8 cellular contexts compared by ENCODE assay signal in the genomic region with DNA sequence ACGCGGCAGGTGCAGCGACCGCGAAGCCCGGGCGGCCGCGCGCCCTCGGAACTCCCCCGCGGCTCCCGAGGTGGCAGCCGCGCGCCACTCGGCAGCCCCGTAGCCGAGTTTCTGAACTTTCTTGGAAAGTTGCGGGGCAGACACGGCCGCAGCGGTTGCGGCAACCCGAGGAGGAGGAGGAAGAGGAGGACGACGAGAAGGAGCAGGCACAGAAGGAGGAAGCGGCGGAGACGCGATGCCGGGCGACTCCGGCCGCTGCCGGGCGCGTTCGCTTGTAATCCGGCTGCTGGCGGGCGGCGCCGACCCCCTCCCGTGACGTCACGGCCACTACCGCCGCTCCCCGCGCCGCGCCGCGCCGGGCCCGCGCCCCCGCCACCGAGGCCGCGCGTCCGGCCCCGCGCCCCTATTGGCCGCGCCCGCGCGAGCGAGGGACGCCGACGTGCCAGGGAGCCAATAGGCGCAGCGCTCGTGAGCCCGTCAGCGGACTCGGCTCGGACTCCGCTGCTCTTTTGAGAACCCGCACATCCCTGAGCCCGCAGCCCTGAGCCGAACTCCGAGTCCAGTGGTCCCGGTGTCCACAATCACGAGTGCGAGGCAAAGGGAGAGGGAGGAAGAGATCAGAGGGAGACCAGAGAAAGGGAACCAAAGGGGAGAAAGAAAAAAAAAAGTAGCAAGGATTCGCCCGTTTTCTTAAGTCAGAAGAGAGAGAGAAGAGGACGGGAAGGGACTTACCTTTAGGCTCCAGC. TPM values are rescaled to one million over a fixed set of nuclear protein-coding genes. Genes with fewer than 3 reads are reported as not detected.
DNase-seq lines count a peak whose midpoint lies in the region; ATAC-seq and TF ChIP-seq lines count a peak whose summit lies in the region.

No MANE protein-coding gene starts in this region.

- peak; percentile 85 for DNase-seq in COLO668 (lab: John Stamatoyannopoulos, UW; ENCODE audit: unreplicated experiment)
- DNase-seq in Jurkat, Clone E6-1 (ENCODE audit: low read depth, low spot score), result peak; percentile 48
- DNase-seq in cerebellar cortex (ENCODE audit: low spot score), result peak; percentile 93
- no peak for DNase-seq in mesothelial cell of epicardium (ENCODE audit: low spot score in 2 of 2, unreplicated experiment in 2 of 2)
- DNase-seq in Calu3, result no peak
- DNase-seq in stimulated activated CD4-positive, alpha-beta T cell treated with anti-CD3 and anti-CD28 coated beads, Interleukin-4, amount 100 ng/mL, for 4 hours, result no peak
- no peak for DNase-seq in GDM1 (lab: John Stamatoyannopoulos, UW)

- BruUV-seq in Calu3 (replicated peaks; lab: Mats Ljungman, UMichigan), result no TSS peak

- ATAC-seq in GM21619 (IDR thresholded peaks at IDR 0.05; ENCODE audit: unreplicated experiment), result no peak

- H3K4me3 Mint-ChIP-seq in mesothelial cell of epicardium, result peak overlapping the region; percentile 71
- H3K4me3 Mint-ChIP-seq in Calu3 (ENCODE audit: low read depth, unreplicated experiment), result no peak overlapping the region

- CTCF ChIA-PET in Calu3 (lab: Charles Lee), result no interaction called here

- H3K4me1 Mint-ChIP-seq in mesothelial cell of epicardium (peaks cover 16% of the 10 kb centered on the region), Calu3 (ENCODE audit: low read depth, unreplicated experiment) (no peaks in the 10 kb centered on the region)

- H3K27ac Mint-ChIP-seq in mesothelial cell of epicardium (no peak overlapping the region), Calu3 (ENCODE audit: unreplicated experiment) (no peak overlapping the region)

- TF ChIP-seq CTCF in mesothelial cell of epicardium (IDR thresholded peaks at IDR 0.05; ENCODE audit: unreplicated experiment) (no peak), Calu3 (IDR thresholded peaks at IDR 0.05; ENCODE audit: unreplicated experiment) (no peak)

- H3K4me3 ChIP-seq in Jurkat, Clone E6-1 (ENCODE audit: low read length), result peak overlapping the region; percentile 58

- intact Hi-C loops in Calu3 (cut with micrococcal nuclease; ENCODE audit: unreplicated experiment), result no loop called here

- H3K27me3 Mint-ChIP-seq in mesothelial cell of epicardium (ENCODE audit: low read depth) (peaks cover 97% of the 10 kb centered on the region), Calu3 (ENCODE audit: unreplicated experiment) (peaks cover 32% of the 10 kb centered on the region)

- H3K9me3 Mint-ChIP-seq in mesothelial cell of epicardium (no peaks in the 10 kb centered on the region), Calu3 (ENCODE audit: low read depth, unreplicated experiment) (peaks cover 4% of the 10 kb centered on the region)

- no peaks in the 10 kb centered on the region for H3K36me3 Mint-ChIP-seq in mesothelial cell of epicardium
- no peaks in the 10 kb centered on the region for H3K36me3 Mint-ChIP-seq in Calu3 (ENCODE audit: insufficient read depth, unreplicated experiment)

RNA-seq across cellular contexts. Expression of gene BARHL2, which starts 0.7 kb away (rescaled TPM):
- 8.0 TPM for polyA plus RNA-seq in Jurkat, Clone E6-1 (2012; ENCODE audit: insufficient read depth, insufficient read length)
- not detected in 3 replicates for total RNA-seq in mesothelial cell of epicardium
- not detected in 2 replicates for total RNA-seq in Calu3 (2022)

Comparison
In these comparisons a context has a peak if more than half of its experiments do, and no peak if none do; other contexts are left out.
1. DNase-seq: peak in COLO668 (single experiment), Jurkat, Clone E6-1 (single experiment) and cerebellar cortex (single experiment); none in mesothelial cell of epicardium (0 of 2), Calu3 (single experiment), stimulated activated CD4-positive, alpha-beta T cell treated with anti-CD3 and anti-CD28 coated beads, Interleukin-4, amount 100 ng/mL, for 4 hours (0 of 2) and GDM1 (single experiment).